ENCODE assay signal across 9 cellular contexts in the genomic region with DNA sequence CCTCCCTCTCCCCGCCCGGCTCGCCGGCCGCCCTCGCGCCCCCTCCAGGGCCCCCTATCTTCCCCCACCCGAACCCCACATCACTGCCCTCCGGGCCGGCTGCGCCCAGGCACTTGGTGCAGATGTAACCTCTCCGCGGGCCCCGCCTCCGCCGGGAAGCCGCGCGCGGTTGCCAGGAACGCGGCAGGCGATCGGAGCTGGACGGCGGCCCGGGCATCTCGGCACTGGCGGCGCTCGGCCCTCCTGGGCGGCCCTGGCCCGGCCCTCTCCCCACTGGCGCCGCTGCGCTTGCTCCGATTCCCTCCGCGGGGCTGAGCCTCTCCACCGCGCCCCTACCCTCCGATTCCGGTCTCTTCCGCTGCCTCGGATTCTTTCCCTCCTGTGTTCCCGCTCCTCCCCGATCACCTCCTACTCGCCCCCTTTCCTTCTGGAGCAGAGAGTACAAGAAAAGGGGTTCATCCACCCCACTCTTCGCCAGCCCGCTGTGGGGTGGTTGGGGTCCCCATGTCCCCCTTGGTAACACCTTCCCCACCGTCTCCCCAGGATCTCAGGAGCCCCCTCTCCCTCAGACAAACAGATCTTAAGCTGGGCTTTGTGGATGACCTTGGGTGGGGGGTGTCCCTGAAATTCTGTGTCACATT.
DNase-seq lines count a peak whose midpoint lies in the region; ATAC-seq and TF ChIP-seq lines count a peak whose summit lies in the region.
"Had no signal": no experiment of that assay in that cellular context is flagged by ENCODE, and none has a peak within 500 bp of the region (broad histone marks: within the 10 kb centered on the region; RNA-seq: fewer than 3 reads in every experiment).

No MANE protein-coding gene starts in this region.

- DNase-seq in NCI-H510A treated with DMSO at 0.1 percent for 48 hours (lab: John Stamatoyannopoulos, UW): peak; percentile 32
- no peak for DNase-seq in NCI-H510A (lab: John Stamatoyannopoulos, UW)
- peak; percentile 62 for DNase-seq in RPMI8226
- peak; percentile 65 for DNase-seq in colonic mucosa
- peak; percentile 58 for DNase-seq in kidney tubule cell (ENCODE audit: low spot score)
- no peak for DNase-seq in smooth muscle cell (lab: John Stamatoyannopoulos, UW; ENCODE audit: unreplicated experiment)
- DNase-seq in NCI-H345 treated with DMSO at 0.1 percent for 48 hours (lab: John Stamatoyannopoulos, UW; ENCODE audit: unreplicated experiment): no peak
- DNase-seq: DND-41 had no signal

- TF ChIP-seq CTCF in colonic mucosa (IDR thresholded peaks at IDR 0.05) (no peak), smooth muscle cell (IDR thresholded peaks at IDR 0.05; ENCODE audit: borderline replicate concordance, insufficient read depth, poor library complexity, severe bottlenecking) (no peak)

- H3K9me3 ChIP-seq in colonic mucosa (no peaks in the 10 kb centered on the region), smooth muscle cell (replicated peaks; ENCODE audit: low read depth) (no peaks in the 10 kb centered on the region)

- H3K4me3 ChIP-seq in colonic mucosa (peak overlapping the region; percentile 26), smooth muscle cell (peak overlapping the region; percentile 65)

- peaks cover 5% of the 10 kb centered on the region for H3K4me1 ChIP-seq in colonic mucosa
- peaks cover 3% of the 10 kb centered on the region for H3K4me1 ChIP-seq in smooth muscle cell (ENCODE audit: low read depth)

- H3K9ac ChIP-seq in colonic mucosa (ENCODE audit: low read depth in 2 of 2, low read length in 2 of 2) (peak overlapping the region in 1 of 2 donors; percentile 63), smooth muscle cell (ENCODE audit: low read depth) (peak overlapping the region; percentile 64)

- H2AFZ ChIP-seq in smooth muscle cell (ENCODE audit: low read depth): peak overlapping the region; percentile 85

- H4K20me1 ChIP-seq in smooth muscle cell (ENCODE audit: low read depth): no peaks in the 10 kb centered on the region

- peaks cover 14% of the 10 kb centered on the region for H3F3A ChIP-seq in smooth muscle cell (ENCODE audit: low read depth)

- intact Hi-C loops in colonic mucosa (cut with DNase I): no loop called here

- H3K79me2 ChIP-seq in smooth muscle cell (ENCODE audit: low read depth): no peaks in the 10 kb centered on the region

- H3K4me2 ChIP-seq in smooth muscle cell: peak overlapping the region; percentile 94

- H3K27ac ChIP-seq in colonic mucosa (peak overlapping the region; percentile 29), smooth muscle cell (ENCODE audit: low read depth) (peak overlapping the region; percentile 55)

- H3K36me3 ChIP-seq in colonic mucosa (no peaks in the 10 kb centered on the region), smooth muscle cell (ENCODE audit: low read depth) (no peaks in the 10 kb centered on the region)

- H3K27me3 ChIP-seq in colonic mucosa: peaks cover 10% of the 10 kb centered on the region
- H3K27me3 ChIP-seq in smooth muscle cell (ENCODE audit: low read depth): no peaks in the 10 kb centered on the region

- no peak for ATAC-seq in HG02798 (IDR thresholded peaks at IDR 0.05; ENCODE audit: poor library complexity, unreplicated experiment)

- WGBS in smooth muscle cell (ENCODE audit: low lambda C conversion rate): 3% methylated on average over 18 of the region's 51 CpGs

Comparison
In these comparisons a context has a peak if more than half of its experiments do, and no peak if none do; other contexts are left out.
1. DNase-seq: peak in NCI-H510A treated with DMSO at 0.1 percent for 48 hours (single experiment), RPMI8226 (single experiment), colonic mucosa (single experiment) and kidney tubule cell (single experiment); none in NCI-H510A (single experiment), smooth muscle cell (single experiment) and NCI-H345 treated with DMSO at 0.1 percent for 48 hours (single experiment).